8 cellular contexts compared by ENCODE assay signal in the genomic region with DNA sequence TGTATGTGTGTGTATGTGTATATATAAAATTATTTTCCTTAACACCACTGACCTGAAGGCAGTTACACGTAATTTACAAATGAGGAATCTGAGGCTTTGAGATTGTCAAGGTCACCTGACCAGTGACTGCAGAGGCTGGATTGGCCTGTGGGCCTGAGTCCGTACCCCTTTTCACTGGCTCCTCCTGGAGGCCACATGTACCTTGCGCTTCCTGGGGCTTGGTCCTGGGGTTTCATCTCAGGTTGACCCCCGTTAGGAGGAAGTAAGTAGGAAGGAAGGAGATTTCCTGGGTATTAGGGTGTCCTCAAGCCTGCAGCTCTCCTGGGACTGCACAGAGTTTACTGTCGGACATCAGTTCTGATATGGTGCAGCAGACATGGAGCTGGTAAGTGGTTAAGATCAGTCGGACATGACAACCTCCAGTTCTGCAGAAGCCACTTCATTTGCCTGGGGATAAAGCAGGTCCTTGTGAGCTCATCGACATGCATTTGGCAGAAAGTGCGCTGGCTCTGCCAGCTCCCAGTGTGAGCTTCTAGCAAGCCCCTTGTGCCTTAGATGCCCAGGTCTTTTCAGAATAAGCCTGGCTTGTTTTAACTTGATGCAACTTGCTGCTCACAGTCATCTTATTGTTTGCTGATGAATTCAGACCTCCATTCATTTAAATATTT. TPM values are rescaled to one million over a fixed set of nuclear protein-coding genes. Genes with fewer than 3 reads are reported as not detected.
A peak's percentile ranks its signal among the peaks of the same experiment; 100 is the strongest.
DNase-seq lines count a peak whose midpoint lies in the region; ATAC-seq, FAIRE-seq and TF ChIP-seq lines count a peak whose summit lies in the region.

No MANE protein-coding gene starts in this region.

- intact Hi-C loops in CD4-positive, alpha-beta T cell (cut with DNase I, micrococcal nuclease), result no loop called here

- POLR2A ChIA-PET in CD4-positive, alpha-beta T cell (lab: Charles Lee), result no interaction called here

- DNase-seq in GM18507 (ENCODE audit: extremely low spot score, insufficient read length, low read depth), result no peak
- DNase-seq in UCSD-AML1 (lab: John Stamatoyannopoulos, UW; ENCODE audit: unreplicated experiment), result peak; percentile 73
- DNase-seq in NCI-H146 treated with DMSO at 0.1 percent for 48 hours (lab: John Stamatoyannopoulos, UW; ENCODE audit: unreplicated experiment), result no peak
- DNase-seq in 8988T, result no peak
- no peak for DNase-seq in CD4-positive, alpha-beta T cell
- DNase-seq in NCI-H510A (lab: John Stamatoyannopoulos, UW), result no peak

- H3K27ac ChIP-seq in CD4-positive, alpha-beta T cell (ENCODE audit: low read depth, low read length), result no peak overlapping the region

- no peak overlapping the region for H3K4me3 ChIP-seq in iPS-15b (ENCODE audit: low read depth, low read length)

- no peaks in the 10 kb centered on the region for H3K27me3 ChIP-seq in iPS-15b (ENCODE audit: control insufficient read depth, insufficient read depth, low read length)
- no peaks in the 10 kb centered on the region for H3K27me3 ChIP-seq in CD4-positive, alpha-beta T cell (ENCODE audit: control insufficient read depth, insufficient read depth, low read length)

- no peak for TF ChIP-seq CTCF in CD4-positive, alpha-beta T cell (IDR thresholded peaks at IDR 0.05)

- no peak overlapping the region for H3K4me3 Mint-ChIP-seq in CD4-positive, alpha-beta T cell

- no peak overlapping the region for H3K27ac Mint-ChIP-seq in CD4-positive, alpha-beta T cell

- peaks cover 3% of the 10 kb centered on the region for H3K4me1 ChIP-seq in iPS-15b (ENCODE audit: control insufficient read depth, insufficient read depth, low read length)

- no peaks in the 10 kb centered on the region for H3K9me3 ChIP-seq in iPS-15b (ENCODE audit: control insufficient read depth, insufficient read depth, low read length)
- H3K9me3 ChIP-seq in CD4-positive, alpha-beta T cell (ENCODE audit: control insufficient read depth, low read length), result no peaks in the 10 kb centered on the region

- ATAC-seq in HG02981 (IDR thresholded peaks at IDR 0.05; ENCODE audit: unreplicated experiment), result peak; percentile 88
- ATAC-seq in CD4-positive, alpha-beta T cell (ENCODE audit: poor library complexity), result no peak

- CTCF ChIA-PET in CD4-positive, alpha-beta T cell (lab: Charles Lee), result no interaction called here

- no peaks in the 10 kb centered on the region for H3K27me3 Mint-ChIP-seq in CD4-positive, alpha-beta T cell

- FAIRE-seq in GM18507 (lab: Jason Lieb, UNC), result peak; percentile 70

- no peaks in the 10 kb centered on the region for H3K9me3 Mint-ChIP-seq in CD4-positive, alpha-beta T cell

- no peaks in the 10 kb centered on the region for H3K4me1 Mint-ChIP-seq in CD4-positive, alpha-beta T cell (ENCODE audit: low read depth)

- H3K9ac ChIP-seq in iPS-15b (ENCODE audit: low read depth, low read length), result peak overlapping the region; percentile 3

- H3K36me3 ChIP-seq in iPS-15b (ENCODE audit: control insufficient read depth, insufficient read depth, low read length), result no peaks in the 10 kb centered on the region

- H3K36me3 Mint-ChIP-seq in CD4-positive, alpha-beta T cell (ENCODE audit: low read depth), result no peaks in the 10 kb centered on the region

RNA-seq across cellular contexts. Expression of gene ST3GAL4, which starts 36.6 kb away (rescaled TPM):
- total RNA-seq in CD4-positive, alpha-beta T cell, result 1 to 10 TPM; 1.6 TPM
